ENCODE assay signal across 12 cellular contexts in genomic region chr9:93958121-93958874, GRCh38. TPM values are rescaled to one million over a fixed set of nuclear protein-coding genes. Genes with fewer than 3 reads are reported as not detected.
A peak's percentile ranks its signal among the peaks of the same experiment; 100 is the strongest.
DNase-seq lines count a peak whose midpoint lies in the region; ATAC-seq and TF ChIP-seq lines count a peak whose summit lies in the region.
"Had no signal": no experiment of that assay in that cellular context is flagged by ENCODE, and none has a peak within 500 bp of the region (broad histone marks: within the 10 kb centered on the region; RNA-seq: fewer than 3 reads in every experiment).

No MANE protein-coding gene starts in this region.

- H3K27me3 ChIP-seq in BLaER1: peaks cover 95% of the 10 kb centered on the region
- H3K27me3 ChIP-seq in HAP-1 (ENCODE audit: low read depth): peaks cover 4% of the 10 kb centered on the region; the same call in 1 of the 2 replicates

- peaks cover 89% of the 10 kb centered on the region for H4K20me1 ChIP-seq in BLaER1

- H3K36me3 ChIP-seq in BLaER1: no peaks in the 10 kb centered on the region
- H3K36me3 ChIP-seq in HAP-1 (replicated peaks): no peaks in the 10 kb centered on the region

- intact Hi-C loops in natural killer cell (cut with micrococcal nuclease): no loop called here

- no peak for ATAC-seq in natural killer cell
- no peak for ATAC-seq in HG02981 (IDR thresholded peaks at IDR 0.05; ENCODE audit: unreplicated experiment)

- in situ Hi-C loops in HAP-1 (cut with MboI; ENCODE audit: low sequenced_read_pairs): loop anchor here (25.0 kb wide), 1 partner anchor 796 kb away; no protein-coding TSS in a partner anchor

- H3K9me3 ChIP-seq in BLaER1: no peaks in the 10 kb centered on the region
- no peaks in the 10 kb centered on the region for H3K9me3 ChIP-seq in HAP-1

- H3K27me3 Mint-ChIP-seq in brain (peaks cover 93% of the 10 kb centered on the region), natural killer cell (ENCODE audit: low read depth in 2 of 2) (peaks cover 66 to 68% of the 10 kb centered on the region in 2 donors)

- TF ChIP-seq CTCF in brain (conservative IDR thresholded peaks at IDR 0.05) (no peak), natural killer cell (IDR thresholded peaks at IDR 0.05) (no peak)

- peak overlapping the region; percentile 97 for H3K4me2 ChIP-seq in BLaER1

- H3K4me3 ChIP-seq in BLaER1 (peak overlapping the region; percentile 62), HAP-1 (0 out of 2 replicates have a peak overlapping the region, but pooled peaks have one; percentile 5)

- no peak overlapping the region for H3K27ac Mint-ChIP-seq in brain
- no peak overlapping the region for H3K27ac Mint-ChIP-seq in natural killer cell

- H3K9ac ChIP-seq in BLaER1: no peak overlapping the region

- no peaks in the 10 kb centered on the region for H3K36me3 Mint-ChIP-seq in brain
- H3K36me3 Mint-ChIP-seq in natural killer cell: no peaks in the 10 kb centered on the region

- H3K4me3 Mint-ChIP-seq in brain (peak overlapping the region in 4 of 5 experiments; percentile 17 to 76 (median 68)), natural killer cell (peak overlapping the region; percentile 28)

- H3K27ac ChIP-seq in BLaER1: no peak overlapping the region

- peaks cover 61% of the 10 kb centered on the region for H3K4me1 ChIP-seq in BLaER1
- no peaks in the 10 kb centered on the region; the same call in 1 of the 2 replicates for H3K4me1 ChIP-seq in HAP-1

- H3K9me3 Mint-ChIP-seq in brain (peaks cover 0 to 10% (median 0%) of the 10 kb centered on the region in 5 experiments), natural killer cell (no peaks in the 10 kb centered on the region)

- H3K4me1 Mint-ChIP-seq in brain (peaks cover 45% of the 10 kb centered on the region), natural killer cell (peaks cover 27 to 49% of the 10 kb centered on the region in 2 donors)

- no peak for DNase-seq in HAP-1 (ENCODE audit: low spot score in 2 of 2)
- no peak for DNase-seq in natural killer cell
- no peak for DNase-seq in iPS-NIHi11 (ENCODE audit: low spot score)
- no peak for DNase-seq in SKM-1 (lab: John Stamatoyannopoulos, UW; ENCODE audit: unreplicated experiment)
- DNase-seq in hepatic stellate cell (ENCODE audit: low spot score): no peak
- DNase-seq: amygdala, NCI-H2029 treated with DMSO at 0.1 percent for 48 hours had no signal

RNA-seq across cellular contexts. Expression of gene BARX1, which starts 3.1 kb away (rescaled TPM):
- 47.4 TPM for polyA plus RNA-seq in brain (ENCODE audit: insufficient read depth, low read depth, low replicate concordance)
- total RNA-seq in natural killer cell: not detected
- total RNA-seq: glomerular endothelial cell, subcutaneous adipose tissue had no signal
